15 cellular contexts compared by ENCODE assay signal in genomic region chr14:64937176-64937820, GRCh38. TPM values are rescaled to one million over a fixed set of nuclear protein-coding genes. Genes with fewer than 3 reads are reported as not detected.
A peak's percentile ranks its signal among the peaks of the same experiment; 100 is the strongest.
DNase-seq lines count a peak whose midpoint lies in the region; ATAC-seq and TF ChIP-seq lines count a peak whose summit lies in the region.
"Had no signal": no experiment of that assay in that cellular context is flagged by ENCODE, and none has a peak within 500 bp of the region (broad histone marks: within the 10 kb centered on the region; RNA-seq: fewer than 3 reads in every experiment).

No MANE protein-coding gene starts in this region.

- H3K4me3 ChIP-seq in right cardiac atrium (ENCODE audit: low read length) (no peak overlapping the region), testis (no peak overlapping the region), breast epithelium (no peak overlapping the region)
- H3K4me3 ChIP-seq: dorsolateral prefrontal cortex, MG63 had no signal

- H3K27ac ChIP-seq in right cardiac atrium (ENCODE audit: low read length): peak overlapping the region; percentile 62
- peak overlapping the region in 1 of 2 donors; percentile 31 for H3K27ac ChIP-seq in testis
- H3K27ac ChIP-seq in breast epithelium: no peak overlapping the region

- peaks cover 48% of the 10 kb centered on the region for H3K36me3 Mint-ChIP-seq in activated naive CD4-positive, alpha-beta T cell treated with anti-CD3 and anti-CD28 coated beads, Interleukin-2, amount 10 ng/mL, durations not matched to agents 7 days and 5 days

- H3K27me3 ChIP-seq in right cardiac atrium (ENCODE audit: control insufficient read depth, insufficient read depth) (no peaks in the 10 kb centered on the region), testis (no peaks in the 10 kb centered on the region), breast epithelium (no peaks in the 10 kb centered on the region)
- H3K27me3 ChIP-seq: dorsolateral prefrontal cortex, MG63 had no signal

- H3K4me3 Mint-ChIP-seq in activated naive CD4-positive, alpha-beta T cell treated with anti-CD3 and anti-CD28 coated beads, Interleukin-2, amount 10 ng/mL, durations not matched to agents 7 days and 5 days: no peak overlapping the region

- no peaks in the 10 kb centered on the region for H3K9me3 ChIP-seq in right cardiac atrium (ENCODE audit: control insufficient read depth, low read length)
- H3K9me3 ChIP-seq in testis: no peaks in the 10 kb centered on the region
- H3K9me3 ChIP-seq in breast epithelium: no peaks in the 10 kb centered on the region
- H3K9me3 ChIP-seq: MG63 had no signal

- TF ChIP-seq POLR2A in testis (IDR thresholded peaks at IDR 0.05): no peak
- no peak for TF ChIP-seq POLR2A in breast epithelium (IDR thresholded peaks at IDR 0.05)

- DNase-seq in activated naive CD4-positive, alpha-beta T cell treated with anti-CD3 and anti-CD28 coated beads, Interleukin-2, amount 10 ng/mL, durations not matched to agents 7 days and 5 days: no peak
- no peak for DNase-seq in activated naive CD4-positive, alpha-beta T cell (lab: John Stamatoyannopoulos, UW)
- peak; percentile 70 for DNase-seq in amniotic epithelial cell (ENCODE audit: low read depth)
- DNase-seq in right cardiac atrium: peak in 1 of 3 donors; percentile 62
- DNase-seq in testis: peak; percentile 68
- DNase-seq in breast epithelium (ENCODE audit: low spot score in 2 of 2): no peak
- no peak for DNase-seq in GOT3 (lab: John Stamatoyannopoulos, UW)
- no peak for DNase-seq in GM19240 (ENCODE audit: insufficient read length, low spot score)
- DNase-seq: activated effector memory CD4-positive, alpha-beta T cell treated with anti-CD3 and anti-CD28 coated beads, Interleukin-2, amount 50 U/mL, for 16 hours; dorsolateral prefrontal cortex; MG63; NCI-H226 had no signal

- TF ChIP-seq CTCF in testis (IDR thresholded peaks at IDR 0.05) (no peak), breast epithelium (IDR thresholded peaks at IDR 0.05) (no peak)

- no peaks in the 10 kb centered on the region for H3K4me1 ChIP-seq in right cardiac atrium (ENCODE audit: control insufficient read depth, insufficient read depth, low read length)
- peaks cover 28% of the 10 kb centered on the region for H3K4me1 ChIP-seq in testis
- H3K4me1 ChIP-seq in breast epithelium: no peaks in the 10 kb centered on the region

- WGBS in right cardiac atrium: 16% methylated on average over 1 of the region's 1 CpG
- WGBS in testis, 2 donors: 25 to 37% methylated on average over 1 of the region's 1 CpG

- ATAC-seq in right cardiac atrium: peak in 1 of 2 donors; percentile 55

- no peaks in the 10 kb centered on the region for H3K9me3 Mint-ChIP-seq in activated naive CD4-positive, alpha-beta T cell treated with anti-CD3 and anti-CD28 coated beads, Interleukin-2, amount 10 ng/mL, durations not matched to agents 7 days and 5 days

- intact Hi-C loops in right cardiac atrium (cut with DNase I): no loop called here
- intact Hi-C loops in testis (cut with DNase I; ENCODE audit: low total_unique reads): no loop called here
- intact Hi-C loops in breast epithelium (cut with DNase I; ENCODE audit: low total_unique reads): no loop called here

- no peaks in the 10 kb centered on the region for H3K36me3 ChIP-seq in testis (ENCODE audit: low read depth, missing control alignments)
- H3K36me3 ChIP-seq in breast epithelium: no peaks in the 10 kb centered on the region

- H3K27me3 Mint-ChIP-seq in activated naive CD4-positive, alpha-beta T cell treated with anti-CD3 and anti-CD28 coated beads, Interleukin-2, amount 10 ng/mL, durations not matched to agents 7 days and 5 days: no peaks in the 10 kb centered on the region

- H3K27ac Mint-ChIP-seq in activated naive CD4-positive, alpha-beta T cell treated with anti-CD3 and anti-CD28 coated beads, Interleukin-2, amount 10 ng/mL, durations not matched to agents 7 days and 5 days: peak overlapping the region; percentile 24

- H3K4me1 Mint-ChIP-seq in activated naive CD4-positive, alpha-beta T cell treated with anti-CD3 and anti-CD28 coated beads, Interleukin-2, amount 10 ng/mL, durations not matched to agents 7 days and 5 days: peaks cover 25% of the 10 kb centered on the region

- CTCF ChIA-PET in activated naive CD4-positive, alpha-beta T cell treated with anti-CD3 and anti-CD28 coated beads, Interleukin-2, amount 10 ng/mL, durations not matched to agents 7 days and 5 days (lab: Charles Lee): interaction anchor here (0.8 to 2.0 kb wide), 4 partner anchors 10 to 49 kb away, joined by 3 to 9 read pairs (median 4); partner anchors contain the start of gene FNTB

RNA-seq across cellular contexts. Expression of gene GPX2, which starts 5.2 kb away (rescaled TPM):
- total RNA-seq in right cardiac atrium (not detected), testis (under 1 TPM in 1 of 2 donors, not detected in 1; 0.99 TPM), breast epithelium (1 to 10 TPM in 2 of 3 donors, not detected in 1; 4.4 to 7.5 TPM)
- polyA plus RNA-seq in right cardiac atrium (0.23 TPM), testis (ENCODE audit: insufficient read depth, low read depth, low replicate concordance) (1.9 TPM)
- total RNA-seq: Daoy, lung microvascular endothelial cell, renal cortical epithelial cell had no signal

RNA-seq across cellular contexts. Expression of gene CHURC1, which starts 23.0 kb away (rescaled TPM):
- total RNA-seq in right cardiac atrium (100 to 1,000 TPM in 1 of 4 donors, 10 to 100 TPM in 3; 78.6 to 114 (median 92.7) TPM), testis (10 to 100 TPM; 53.5 to 55.7 TPM), breast epithelium (100 to 1,000 TPM in 2 of 3 donors, 10 to 100 TPM in 1; 85.6 to 122 (median 102) TPM)
- polyA plus RNA-seq in right cardiac atrium (55.5 TPM), testis (ENCODE audit: insufficient read depth, low read depth, low replicate concordance) (62.8 TPM)

RNA-seq across cellular contexts. Expression of gene RAB15, which starts 34.8 kb away (rescaled TPM):
- 10 to 100 TPM; 12.7 to 48.1 (median 16.9) TPM for total RNA-seq in right cardiac atrium
- polyA plus RNA-seq in right cardiac atrium: 29.5 TPM
- 1 to 10 TPM; 1.9 to 3.2 TPM for total RNA-seq in testis
- polyA plus RNA-seq in testis (ENCODE audit: insufficient read depth, low read depth, low replicate concordance): 4.0 TPM
- total RNA-seq in breast epithelium: 10 to 100 TPM in 2 of 3 donors, 1 to 10 TPM in 1; 1.3 to 24.0 (median 17.7) TPM

RNA-seq across cellular contexts. Expression of gene FNTB, which starts 49.4 kb away (rescaled TPM):
- total RNA-seq in right cardiac atrium (10 to 100 TPM; 10.6 to 20.7 (median 15.3) TPM), testis (10 to 100 TPM; 52.5 to 68.1 TPM), breast epithelium (10 to 100 TPM; 15.7 to 22.9 (median 18.9) TPM)
- polyA plus RNA-seq in right cardiac atrium (14.9 TPM), testis (ENCODE audit: insufficient read depth, low read depth, low replicate concordance) (43.2 TPM)

RNA-seq across cellular contexts. Expression of gene SPTB, which starts 57.6 kb away (rescaled TPM):
- total RNA-seq in right cardiac atrium (10 to 100 TPM; 79.4 to 96.5 (median 83.4) TPM), testis (1 to 10 TPM; 5.6 to 6.6 TPM), breast epithelium (1 to 10 TPM in 2 of 3 donors, under 1 TPM in 1; 0.88 to 2.6 (median 2.1) TPM)
- polyA plus RNA-seq in right cardiac atrium (68.4 TPM), testis (ENCODE audit: insufficient read depth, low read depth, low replicate concordance) (3.3 TPM)

Comparison
In these comparisons a context has a peak if more than half of its experiments do, and no peak if none do; other contexts are left out.
1. DNase-seq: peak in amniotic epithelial cell (single experiment) and testis (single experiment); none in activated naive CD4-positive, alpha-beta T cell treated with anti-CD3 and anti-CD28 coated beads, Interleukin-2, amount 10 ng/mL, durations not matched to agents 7 days and 5 days (single experiment), activated naive CD4-positive, alpha-beta T cell (0 of 4), breast epithelium (0 of 2), GOT3 (single experiment) and GM19240 (single experiment).